In genomic region chr12:4148418-4149056, GRCh38 we compare ENCODE assay signal across 8 cellular contexts.
DNase-seq lines count a peak whose midpoint lies in the region; ATAC-seq lines count a peak whose summit lies in the region.

No MANE protein-coding gene starts in this region.

- intact Hi-C loops in head of caudate nucleus (cut with DNase I), result no loop called here

- peak; percentile 67 for ATAC-seq in GM18909 (IDR thresholded peaks at IDR 0.05; ENCODE audit: poor library complexity, unreplicated experiment)
- peak; percentile 54 for ATAC-seq in HG02970 (IDR thresholded peaks at IDR 0.05; ENCODE audit: low FRiP score, unreplicated experiment)

- DNase-seq in T-helper 22 cell (ENCODE audit: low read depth) (peak; percentile 52), head of caudate nucleus (peak in 33 of 42 donors; percentile 20 to 71 (median 43)), GM19240 (ENCODE audit: insufficient read length, low spot score) (no peak), A172 (ENCODE audit: low spot score) (no peak), HuH-7 (ENCODE audit: low spot score) (no peak), middle frontal gyrus (ENCODE audit: extremely low spot score, low spot score) (no peak)

Comparison
In these comparisons a context has a peak if more than half of its experiments do, and no peak if none do; other contexts are left out.
1. DNase-seq: peak in T-helper 22 cell (single experiment) and head of caudate nucleus (33 of 42); none in GM19240 (single experiment), A172 (single experiment), HuH-7 (single experiment) and middle frontal gyrus (single experiment).